ENCODE assay signal across 9 cellular contexts in genomic region chr6:150987371-150987828, GRCh38.
DNase-seq lines count a peak whose midpoint lies in the region; ATAC-seq and TF ChIP-seq lines count a peak whose summit lies in the region.
"Had no signal": no experiment of that assay in that cellular context is flagged by ENCODE, and none has a peak within 500 bp of the region (broad histone marks: within the 10 kb centered on the region; RNA-seq: fewer than 3 reads in every experiment).

No MANE protein-coding gene starts in this region.

- no peak for TF ChIP-seq CTCF in WTC11 (IDR thresholded peaks at IDR 0.05)
- TF ChIP-seq CTCF in mucosa of descending colon (IDR thresholded peaks at IDR 0.05): no peak
- TF ChIP-seq CTCF in OCI-LY7 (conservative IDR thresholded peaks at IDR 0.05; ENCODE audit: low read length): no peak
- no peak for TF ChIP-seq CTCF in endodermal cell (conservative IDR thresholded peaks at IDR 0.05)

- H3K4me1 Mint-ChIP-seq in WTC11 (peaks cover 4% of the 10 kb centered on the region), endodermal cell (no peaks in the 10 kb centered on the region)

- no peaks in the 10 kb centered on the region for H3K79me2 ChIP-seq in OCI-LY7 (ENCODE audit: insufficient read depth, low read depth, low read length)

- H3K4me3 Mint-ChIP-seq in WTC11: no peak overlapping the region
- H3K4me3 Mint-ChIP-seq in endodermal cell: no peak overlapping the region

- H3K27me3 ChIP-seq in endodermal cell (ENCODE audit: control insufficient read depth, insufficient read depth, low read length, poor library complexity, severe bottlenecking): no peaks in the 10 kb centered on the region
- H3K27me3 ChIP-seq: esophagus squamous epithelium had no signal

- H3K36me3 Mint-ChIP-seq in WTC11 (0 out of 2 replicates have a peak, but pooled peaks cover 3% of the 10 kb centered on the region), endodermal cell (ENCODE audit: low read depth) (peaks cover 10% of the 10 kb centered on the region)

- no peaks in the 10 kb centered on the region for H4K20me1 ChIP-seq in OCI-LY7 (ENCODE audit: insufficient read depth, low read length)

- H3K9ac ChIP-seq in endodermal cell (ENCODE audit: extremely low read depth, low read length, poor library complexity, severe bottlenecking): no peak overlapping the region

- H3K9me3 Mint-ChIP-seq in WTC11 (no peaks in the 10 kb centered on the region), endodermal cell (no peaks in the 10 kb centered on the region)

- H3K9me2 ChIP-seq in OCI-LY7 (ENCODE audit: insufficient read depth, low read length): no peaks in the 10 kb centered on the region

- H3K4me1 ChIP-seq in mucosa of descending colon (ENCODE audit: low read depth) (peaks cover 3% of the 10 kb centered on the region), OCI-LY7 (ENCODE audit: insufficient read depth, low read length, poor library complexity, severe bottlenecking) (no peaks in the 10 kb centered on the region), endodermal cell (ENCODE audit: control insufficient read depth, insufficient read depth, low read length) (no peaks in the 10 kb centered on the region)

- DNase-seq in WTC11 (ENCODE audit: low spot score) (no peak), mucosa of descending colon (no peak), OCI-LY7 (ENCODE audit: low spot score) (no peak), NCI-H1092 treated with DMSO at 0.1 percent for 48 hours (lab: John Stamatoyannopoulos, UW) (no peak), endodermal cell (no peak), SW 1271 (lab: John Stamatoyannopoulos, UW) (no peak)
- DNase-seq: esophagus squamous epithelium had no signal

- H3K27ac Mint-ChIP-seq in WTC11 (peak overlapping the region; percentile 49; the same call in 1 of the 2 replicates), endodermal cell (no peak overlapping the region)

- no TSS peak for BruUV-seq in OCI-LY7 (replicated peaks; lab: Mats Ljungman, UMichigan)

- H3K27ac ChIP-seq in OCI-LY7 (ENCODE audit: low read depth, low read length, poor library complexity, severe bottlenecking) (no peak overlapping the region), endodermal cell (ENCODE audit: low read depth, low read length) (no peak overlapping the region)
- H3K27ac ChIP-seq: esophagus squamous epithelium had no signal

- H3K9me3 ChIP-seq in mucosa of descending colon (no peaks in the 10 kb centered on the region), OCI-LY7 (ENCODE audit: low read length) (no peaks in the 10 kb centered on the region), endodermal cell (ENCODE audit: control insufficient read depth, low read length) (no peaks in the 10 kb centered on the region)
- H3K9me3 ChIP-seq: esophagus squamous epithelium had no signal

- no peak overlapping the region for H2AFZ ChIP-seq in OCI-LY7 (ENCODE audit: low read length)

- H3K27me3 Mint-ChIP-seq in WTC11 (ENCODE audit: low read depth): no peaks in the 10 kb centered on the region
- no peaks in the 10 kb centered on the region for H3K27me3 Mint-ChIP-seq in endodermal cell (ENCODE audit: insufficient read depth)

- ATAC-seq in GM18861 (IDR thresholded peaks at IDR 0.05; ENCODE audit: unreplicated experiment): peak; percentile 84
- ATAC-seq in GM21825 (IDR thresholded peaks at IDR 0.05; ENCODE audit: unreplicated experiment): peak; percentile 65
- no peak for ATAC-seq in WTC11
- peak; percentile 48 for ATAC-seq in mucosa of descending colon

- H3K4me2 ChIP-seq in OCI-LY7 (ENCODE audit: low read length): no peak overlapping the region

- H3K4me3 ChIP-seq in mucosa of descending colon (no peak overlapping the region), OCI-LY7 (ENCODE audit: low read depth, low read length, poor library complexity, severe bottlenecking) (no peak overlapping the region), endodermal cell (ENCODE audit: low read length) (no peak overlapping the region)
- H3K4me3 ChIP-seq: esophagus squamous epithelium had no signal

- intact Hi-C loops in mucosa of descending colon (cut with DNase I, micrococcal nuclease): no loop called here
- intact Hi-C loops in OCI-LY7 (cut with micrococcal nuclease; ENCODE audit: unreplicated experiment): no loop called here

- POLR2A ChIA-PET in WTC11 (lab: Charles Lee) (no interaction called here), OCI-LY7 (lab: Charles Lee) (no interaction called here)

- CTCF ChIA-PET in WTC11 (lab: Charles Lee) (no interaction called here), OCI-LY7 (lab: Charles Lee; ENCODE audit: unreplicated experiment) (no interaction called here)

- no peaks in the 10 kb centered on the region for H3K36me3 ChIP-seq in mucosa of descending colon (ENCODE audit: low read depth)
- peaks cover 64% of the 10 kb centered on the region for H3K36me3 ChIP-seq in OCI-LY7 (ENCODE audit: insufficient read depth, low read length)
- peaks cover 38% of the 10 kb centered on the region for H3K36me3 ChIP-seq in endodermal cell (ENCODE audit: control insufficient read depth, insufficient read depth, low read length)
- H3K36me3 ChIP-seq: esophagus squamous epithelium had no signal

- 94 to 98% methylated on average over 6 to 7 of the region's 7 CpGs for WGBS in endodermal cell (ENCODE audit: insufficient coverage in 1 of 2, insufficient read length in 1 of 2), 2 experiments

TF ChIP-seq in WTC11, 78 proteins besides CTCF, POLR2A, EP300 and RAD21 (continues in another document):
- TF ChIP-seq SMAD4 (CRISPR knock-in tag; IDR thresholded peaks at IDR 0.05) (no peak), MAX (CRISPR knock-in tag; IDR thresholded peaks at IDR 0.05) (no peak), HMGXB4 (CRISPR knock-in tag; IDR thresholded peaks at IDR 0.05) (no peak), SMAD3 (CRISPR knock-in tag; IDR thresholded peaks at IDR 0.05; ENCODE audit: borderline replicate concordance) (no peak), PRDM15 (CRISPR knock-in tag; IDR thresholded peaks at IDR 0.05) (no peak), ZNF416 (CRISPR knock-in tag; IDR thresholded peaks at IDR 0.05) (no peak), ZNF423 (CRISPR knock-in tag; IDR thresholded peaks at IDR 0.05) (no peak), FOXJ3 (CRISPR knock-in tag; IDR thresholded peaks at IDR 0.05; ENCODE audit: borderline replicate concordance) (no peak), NR3C1 (CRISPR knock-in tag; conservative IDR thresholded peaks at IDR 0.05; ENCODE audit: low read depth) (no peak), USF1 (CRISPR knock-in tag; IDR thresholded peaks at IDR 0.05) (no peak), JAZF1 (CRISPR knock-in tag; IDR thresholded peaks at IDR 0.05) (no peak), TEAD1 (CRISPR knock-in tag; IDR thresholded peaks at IDR 0.05) (no peak), ZNF317 (CRISPR knock-in tag; IDR thresholded peaks at IDR 0.05; ENCODE audit: borderline replicate concordance, low read depth) (no peak)
